ENCODE assay signal across 10 cellular contexts in genomic region chr1:182761396-182762395, GRCh38. TPM values are rescaled to one million over a fixed set of nuclear protein-coding genes. Genes with fewer than 3 reads are reported as not detected.
DNase-seq lines count a peak whose midpoint lies in the region; ATAC-seq and TF ChIP-seq lines count a peak whose summit lies in the region.
"Had no signal": no experiment of that assay in that cellular context is flagged by ENCODE, and none has a peak within 500 bp of the region (broad histone marks: within the 10 kb centered on the region; RNA-seq: fewer than 3 reads in every experiment).

No MANE protein-coding gene starts in this region.

- no peak overlapping the region for H3K4me3 Mint-ChIP-seq in activated CD8-positive, alpha-beta T cell treated with anti-CD3 and anti-CD28 coated beads for 36 hours
- H3K4me3 Mint-ChIP-seq in activated CD8-positive, alpha-beta T cell treated with anti-CD3 and anti-CD28 coated beads, Interleukin-2, amount 10 ng/mL, durations not matched to agents 7 days and 5 days = no peak overlapping the region
- H3K4me3 Mint-ChIP-seq in brain = no peak overlapping the region
- H3K4me3 Mint-ChIP-seq: memory B cell had no signal

- no peaks in the 10 kb centered on the region for H3K36me3 ChIP-seq in Loucy (ENCODE audit: insufficient read depth, low read length)

- CTCF ChIA-PET in activated CD8-positive, alpha-beta T cell treated with anti-CD3 and anti-CD28 coated beads for 36 hours (lab: Charles Lee) = interaction anchor here (1.3 to 5.3 kb wide), 4 partner anchors 21 to 166 kb away, joined by 4 to 47 read pairs (median 12); no protein-coding TSS in a partner anchor
- CTCF ChIA-PET in activated CD8-positive, alpha-beta T cell treated with anti-CD3 and anti-CD28 coated beads, Interleukin-2, amount 10 ng/mL, durations not matched to agents 7 days and 5 days (lab: Charles Lee) = interaction anchor here (1.0 to 3.5 kb wide), 3 partner anchors 21 to 162 kb away, joined by 3 to 12 read pairs (median 3); no protein-coding TSS in a partner anchor

- no peak for TF ChIP-seq CTCF in activated CD8-positive, alpha-beta T cell treated with anti-CD3 and anti-CD28 coated beads for 36 hours (IDR thresholded peaks at IDR 0.05)
- no peak for TF ChIP-seq CTCF in Loucy (conservative IDR thresholded peaks at IDR 0.05; ENCODE audit: low read length)
- TF ChIP-seq CTCF in brain (conservative IDR thresholded peaks at IDR 0.05) = no peak

- peaks cover 18% of the 10 kb centered on the region for H3K27me3 Mint-ChIP-seq in activated CD8-positive, alpha-beta T cell treated with anti-CD3 and anti-CD28 coated beads for 36 hours
- H3K27me3 Mint-ChIP-seq in activated CD8-positive, alpha-beta T cell treated with anti-CD3 and anti-CD28 coated beads, Interleukin-2, amount 10 ng/mL, durations not matched to agents 7 days and 5 days (ENCODE audit: low read depth) = peaks cover 17% of the 10 kb centered on the region
- peaks cover 11% of the 10 kb centered on the region for H3K27me3 Mint-ChIP-seq in brain

- H2AFZ ChIP-seq in Loucy (ENCODE audit: low read length) = peak overlapping the region; percentile 74

- peak; percentile 41 for DNase-seq in activated CD8-positive, alpha-beta T cell treated with anti-CD3 and anti-CD28 coated beads for 36 hours
- no peak for DNase-seq in activated CD8-positive, alpha-beta T cell treated with anti-CD3 and anti-CD28 coated beads, Interleukin-2, amount 10 ng/mL, durations not matched to agents 7 days and 5 days
- peak; percentile 77 for DNase-seq in pons (ENCODE audit: low spot score)
- DNase-seq in T-helper 9 cell = no peak
- DNase-seq in RKO (ENCODE audit: low spot score) = no peak
- DNase-seq: stimulated activated CD4-positive, alpha-beta T cell treated with anti-CD3 and anti-CD28 coated beads, Interleukin-4, amount 100 ng/mL, for 24 hours had no signal

- peak overlapping the region; percentile 73 for H3K27ac Mint-ChIP-seq in activated CD8-positive, alpha-beta T cell treated with anti-CD3 and anti-CD28 coated beads for 36 hours
- H3K27ac Mint-ChIP-seq in activated CD8-positive, alpha-beta T cell treated with anti-CD3 and anti-CD28 coated beads, Interleukin-2, amount 10 ng/mL, durations not matched to agents 7 days and 5 days = no peak overlapping the region
- peak overlapping the region; percentile 38 to 87 (median 52) for H3K27ac Mint-ChIP-seq in brain
- H3K27ac Mint-ChIP-seq: memory B cell had no signal

- H4K20me1 ChIP-seq in Loucy (ENCODE audit: insufficient read depth, low read length, poor library complexity, severe bottlenecking) = no peaks in the 10 kb centered on the region

- no peaks in the 10 kb centered on the region for H3K27me3 ChIP-seq in Loucy (ENCODE audit: insufficient read depth, low read length, poor library complexity, severe bottlenecking)

- H3F3A ChIP-seq in Loucy (ENCODE audit: low read depth) = no peaks in the 10 kb centered on the region

- H3K4me3 ChIP-seq in Loucy (ENCODE audit: low read length, poor library complexity, severe bottlenecking) = no peak overlapping the region

- intact Hi-C loops in activated CD8-positive, alpha-beta T cell treated with anti-CD3 and anti-CD28 coated beads for 36 hours (cut with micrococcal nuclease) = no loop called here

- peaks cover 3% of the 10 kb centered on the region for H3K36me3 Mint-ChIP-seq in activated CD8-positive, alpha-beta T cell treated with anti-CD3 and anti-CD28 coated beads for 36 hours (ENCODE audit: low read depth)
- H3K36me3 Mint-ChIP-seq in activated CD8-positive, alpha-beta T cell treated with anti-CD3 and anti-CD28 coated beads, Interleukin-2, amount 10 ng/mL, durations not matched to agents 7 days and 5 days (ENCODE audit: low read depth) = peaks cover 3% of the 10 kb centered on the region
- H3K36me3 Mint-ChIP-seq in brain = no peaks in the 10 kb centered on the region

- peaks cover 8% of the 10 kb centered on the region for H3K4me1 ChIP-seq in Loucy (ENCODE audit: insufficient read depth, low read length, poor library complexity, severe bottlenecking)

- no peaks in the 10 kb centered on the region for H3K9me2 ChIP-seq in Loucy (replicated peaks; ENCODE audit: low read depth, low read length)

- peak overlapping the region; percentile 12 for H3K9ac ChIP-seq in Loucy (ENCODE audit: low read depth, low read length, poor library complexity, severe bottlenecking)

- peaks cover 8% of the 10 kb centered on the region for H3K4me1 Mint-ChIP-seq in activated CD8-positive, alpha-beta T cell treated with anti-CD3 and anti-CD28 coated beads for 36 hours (ENCODE audit: low read depth)
- no peaks in the 10 kb centered on the region for H3K4me1 Mint-ChIP-seq in activated CD8-positive, alpha-beta T cell treated with anti-CD3 and anti-CD28 coated beads, Interleukin-2, amount 10 ng/mL, durations not matched to agents 7 days and 5 days (ENCODE audit: low read depth)
- H3K4me1 Mint-ChIP-seq in brain = peaks cover 60% of the 10 kb centered on the region

- no peaks in the 10 kb centered on the region; the same call in 1 of the 2 replicates for H3K9me3 ChIP-seq in Loucy (ENCODE audit: insufficient read depth, low read depth, low read length)

- POLR2A ChIA-PET in activated CD8-positive, alpha-beta T cell treated with anti-CD3 and anti-CD28 coated beads for 36 hours (lab: Charles Lee) = no interaction called here
- POLR2A ChIA-PET in activated CD8-positive, alpha-beta T cell treated with anti-CD3 and anti-CD28 coated beads, Interleukin-2, amount 10 ng/mL, durations not matched to agents 7 days and 5 days (lab: Charles Lee) = interaction anchor here (0.5 kb wide), 1 partner anchor 114 kb away, joined by 3 read pairs; no protein-coding TSS in a partner anchor

- no peaks in the 10 kb centered on the region for H3K79me2 ChIP-seq in Loucy (ENCODE audit: insufficient read depth, low read length)

- peak; percentile 61 for ATAC-seq in activated CD8-positive, alpha-beta T cell treated with anti-CD3 and anti-CD28 coated beads for 36 hours
- ATAC-seq in activated CD8-positive, alpha-beta T cell treated with anti-CD3 and anti-CD28 coated beads, Interleukin-2, amount 10 ng/mL, durations not matched to agents 7 days and 5 days = no peak
- ATAC-seq in GM18520 (IDR thresholded peaks at IDR 0.05; ENCODE audit: unreplicated experiment) = no peak

- peaks cover 6% of the 10 kb centered on the region for H3K9me3 Mint-ChIP-seq in activated CD8-positive, alpha-beta T cell treated with anti-CD3 and anti-CD28 coated beads for 36 hours
- H3K9me3 Mint-ChIP-seq in activated CD8-positive, alpha-beta T cell treated with anti-CD3 and anti-CD28 coated beads, Interleukin-2, amount 10 ng/mL, durations not matched to agents 7 days and 5 days (ENCODE audit: insufficient read depth) = no peaks in the 10 kb centered on the region
- peaks cover 1 to 12% (median 9%) of the 10 kb centered on the region in 5 experiments for H3K9me3 Mint-ChIP-seq in brain

- H3K4me2 ChIP-seq in Loucy (ENCODE audit: low read depth, low read length, poor library complexity, severe bottlenecking) = no peak overlapping the region

RNA-seq across cellular contexts. Expression of gene NPL, which starts 27.9 kb away (rescaled TPM):
- total RNA-seq in activated CD8-positive, alpha-beta T cell treated with anti-CD3 and anti-CD28 coated beads for 36 hours = 1 to 10 TPM; 4.5 to 4.9 TPM
- 1 to 10 TPM; 1.1 to 1.7 TPM for total RNA-seq in activated CD8-positive, alpha-beta T cell treated with anti-CD3 and anti-CD28 coated beads, Interleukin-2, amount 10 ng/mL, durations not matched to agents 7 days and 5 days
- 3.2 TPM for polyA plus RNA-seq in brain (ENCODE audit: insufficient read depth, low read depth, low replicate concordance)

Comparison
In these comparisons a context has a peak if more than half of its experiments do, and no peak if none do; other contexts are left out.
1. DNase-seq: peak in activated CD8-positive, alpha-beta T cell treated with anti-CD3 and anti-CD28 coated beads for 36 hours (single experiment) and pons (single experiment); none in activated CD8-positive, alpha-beta T cell treated with anti-CD3 and anti-CD28 coated beads, Interleukin-2, amount 10 ng/mL, durations not matched to agents 7 days and 5 days (single experiment), T-helper 9 cell (single experiment) and RKO (single experiment).